In genomic region chr5:32002755-32003154, GRCh38 we compare ENCODE assay signal across 1 cellular context.
TF ChIP-seq lines count a peak whose summit lies in the region.

No MANE protein-coding gene starts in this region.

TF ChIP-seq in GM12878, 131 proteins besides CTCF, POLR2A, EP300 and RAD21 (continued from another document):
- TF ChIP-seq BCL3 (IDR thresholded peaks at IDR 0.05; ENCODE audit: borderline replicate concordance, insufficient read depth, low read depth, low read length, poor library complexity, severe bottlenecking) (no peak), POLR2AphosphoS5 (IDR thresholded peaks at IDR 0.05; ENCODE audit: low read length) (no peak)
